In genomic region chr5:138911441-138911840, GRCh38 we compare ENCODE assay signal across 23 cellular contexts. TPM values are rescaled to one million over a fixed set of nuclear protein-coding genes. Genes with fewer than 3 reads are reported as not detected.
DNase-seq lines count a peak whose midpoint lies in the region; ATAC-seq, FAIRE-seq and TF ChIP-seq lines count a peak whose summit lies in the region.
"Had no signal": no experiment of that assay in that cellular context is flagged by ENCODE, and none has a peak within 500 bp of the region (broad histone marks: within the 10 kb centered on the region; RNA-seq: fewer than 3 reads in every experiment).

No MANE protein-coding gene starts in this region.

- H3K4me1 Mint-ChIP-seq in HFFc6 (ENCODE audit: low read depth) (peaks cover 36% of the 10 kb centered on the region), astrocyte (ENCODE audit: low read depth, unreplicated experiment) (peaks cover 25% of the 10 kb centered on the region)

- intact Hi-C loops in aorta (cut with DNase I) = no loop called here

- H3K36me3 Mint-ChIP-seq in HFFc6 (ENCODE audit: low read depth) (peaks cover 48% of the 10 kb centered on the region), astrocyte (ENCODE audit: low read depth, unreplicated experiment) (peaks cover 12% of the 10 kb centered on the region)

- no peak overlapping the region for H3K9ac ChIP-seq in astrocyte (ENCODE audit: low read length)

- H3K4me3 Mint-ChIP-seq in HFFc6 (peak overlapping the region; percentile 9; the same call in 1 of the 2 replicates), astrocyte (ENCODE audit: unreplicated experiment) (no peak overlapping the region)
- H3K4me3 Mint-ChIP-seq: stimulated activated naive B cell treated with anti-CD40 and anti-IgM and Interleukin-4, amounts not matched to agents 10 μg/mL and 1 μg/mL and 100 μg/mL, for 72 hours had no signal

- DNase-seq in HFFc6 = peak; percentile 60
- peak; percentile 78 for DNase-seq in astrocyte (ENCODE audit: low read depth)
- DNase-seq in fibroblast of the aortic adventitia (ENCODE audit: low read depth) = peak; percentile 43
- DNase-seq in stromal cell of bone marrow (ENCODE audit: low read depth) = peak; percentile 11
- no peak for DNase-seq in upper lobe of left lung
- no peak for DNase-seq in D341Med (ENCODE audit: low spot score)
- no peak for DNase-seq in aorta
- DNase-seq: activated CD4-positive, alpha-beta T cell treated with anti-CD3 and anti-CD28 coated beads, Interleukin-2, amount 50 U/mL, for 1 hour; activated gamma-delta T cell treated with Interleukin-2 at 50 U/mL for 16 hours; adrenal gland; DND-41; effector CD4-positive, alpha-beta T cell; erythroblast; gastrocnemius medialis; islet precursor cell; lower lobe of right lung; NCI-H1105 treated with DMSO at 0.1 percent for 48 hours; NCI-H446 treated with DMSO at 0.1 percent for 48 hours; small intestine; stimulated activated naive B cell treated with anti-CD40 and anti-IgM and Interleukin-4, amounts not matched to agents 10 μg/mL and 1 μg/mL and 100 μg/mL, for 72 hours had no signal

- H4K20me1 ChIP-seq in astrocyte (ENCODE audit: insufficient read depth, low read length) = peaks cover 45% of the 10 kb centered on the region

- H3K27ac ChIP-seq in astrocyte (ENCODE audit: low read depth, low read length) (no peak overlapping the region), upper lobe of left lung (no peak overlapping the region), aorta (ENCODE audit: low read depth in 1 of 2, low read length in 2 of 2) (peak overlapping the region in 1 of 2 donors; percentile 51)
- H3K27ac ChIP-seq: adrenal gland, gastrocnemius medialis, lower lobe of right lung, SK-N-MC, VCaP had no signal

- no peak for FAIRE-seq in astrocyte (lab: Jason Lieb, UNC)
- FAIRE-seq: GM19239, small intestine had no signal

- H3K4me3 ChIP-seq in astrocyte (ENCODE audit: insufficient read depth, low read depth, low read length) = no peak overlapping the region
- no peak overlapping the region for H3K4me3 ChIP-seq in fibroblast of the aortic adventitia (ENCODE audit: low read depth, low read length)
- no peak overlapping the region for H3K4me3 ChIP-seq in upper lobe of left lung
- H3K4me3 ChIP-seq in aorta (ENCODE audit: low read length in 2 of 2) = no peak overlapping the region
- H3K4me3 ChIP-seq: adrenal gland, gastrocnemius medialis, lower lobe of right lung, SK-N-MC had no signal

- no peak for TF ChIP-seq EP300 in upper lobe of left lung (IDR thresholded peaks at IDR 0.05)

- peaks cover 8% of the 10 kb centered on the region for H3K79me2 ChIP-seq in astrocyte (ENCODE audit: insufficient read depth, low read length)

- H3K9me3 Mint-ChIP-seq in HFFc6 = no peaks in the 10 kb centered on the region
- no peaks in the 10 kb centered on the region for H3K9me3 Mint-ChIP-seq in astrocyte (ENCODE audit: unreplicated experiment)
- H3K9me3 Mint-ChIP-seq: stimulated activated naive B cell treated with anti-CD40 and anti-IgM and Interleukin-4, amounts not matched to agents 10 μg/mL and 1 μg/mL and 100 μg/mL, for 72 hours had no signal

- no peak overlapping the region for H3K4me2 ChIP-seq in astrocyte (ENCODE audit: low read length)

- peaks cover 5% of the 10 kb centered on the region for H3K4me1 ChIP-seq in astrocyte (ENCODE audit: insufficient read depth, low read length)
- no peaks in the 10 kb centered on the region for H3K4me1 ChIP-seq in upper lobe of left lung
- peaks cover 3 to 6% of the 10 kb centered on the region in 2 donors for H3K4me1 ChIP-seq in aorta (ENCODE audit: control insufficient read depth in 1 of 2, insufficient read depth in 2 of 2, low read length in 2 of 2)
- H3K4me1 ChIP-seq: lower lobe of right lung had no signal

- no peak for TF ChIP-seq POLR2A in upper lobe of left lung (IDR thresholded peaks at IDR 0.05)

- TF ChIP-seq CTCF in HFFc6 (IDR thresholded peaks at IDR 0.05) (no peak), astrocyte (IDR thresholded peaks at IDR 0.05; ENCODE audit: insufficient read depth, low read depth, low read length) (no peak), fibroblast of the aortic adventitia (IDR thresholded peaks at IDR 0.05; ENCODE audit: insufficient read depth, low read length) (no peak), upper lobe of left lung (IDR thresholded peaks at IDR 0.05) (no peak)

- peak overlapping the region; percentile 52 for H3K27ac Mint-ChIP-seq in HFFc6
- H3K27ac Mint-ChIP-seq in astrocyte (ENCODE audit: unreplicated experiment) = peak overlapping the region; percentile 14
- H3K27ac Mint-ChIP-seq: stimulated activated naive B cell treated with anti-CD40 and anti-IgM and Interleukin-4, amounts not matched to agents 10 μg/mL and 1 μg/mL and 100 μg/mL, for 72 hours had no signal

- H2AFZ ChIP-seq in astrocyte (ENCODE audit: low read depth, low read length) = no peak overlapping the region

- no peaks in the 10 kb centered on the region for H3K9me3 ChIP-seq in astrocyte (ENCODE audit: insufficient read depth, low read depth, low read length)
- H3K9me3 ChIP-seq in upper lobe of left lung = no peaks in the 10 kb centered on the region
- H3K9me3 ChIP-seq in aorta (ENCODE audit: control insufficient read depth, low read length) = no peaks in the 10 kb centered on the region
- H3K9me3 ChIP-seq: adrenal gland, gastrocnemius medialis, lower lobe of right lung had no signal

- H3K27me3 Mint-ChIP-seq in HFFc6 (ENCODE audit: insufficient read depth) = no peaks in the 10 kb centered on the region; the same call in 1 of the 2 replicates
- H3K27me3 Mint-ChIP-seq in astrocyte (ENCODE audit: low read depth, unreplicated experiment) = no peaks in the 10 kb centered on the region
- H3K27me3 Mint-ChIP-seq: stimulated activated naive B cell treated with anti-CD40 and anti-IgM and Interleukin-4, amounts not matched to agents 10 μg/mL and 1 μg/mL and 100 μg/mL, for 72 hours had no signal

- H3K27me3 ChIP-seq in astrocyte (ENCODE audit: insufficient read depth, low read length) = no peaks in the 10 kb centered on the region
- no peaks in the 10 kb centered on the region for H3K27me3 ChIP-seq in upper lobe of left lung
- H3K27me3 ChIP-seq in aorta (ENCODE audit: control insufficient read depth in 1 of 2, insufficient read depth in 2 of 2, low read length in 1 of 2) = no peaks in the 10 kb centered on the region
- H3K27me3 ChIP-seq: adrenal gland, gastrocnemius medialis had no signal

- H3K36me3 ChIP-seq in astrocyte (ENCODE audit: insufficient read depth, low read length) = peaks cover 11% of the 10 kb centered on the region
- H3K36me3 ChIP-seq in upper lobe of left lung = peaks cover 0 to 44% (median 12%) of the 10 kb centered on the region in 4 donors
- H3K36me3 ChIP-seq in aorta (ENCODE audit: control insufficient read depth in 1 of 2, insufficient read depth in 2 of 2, low read length in 1 of 2) = no peaks in the 10 kb centered on the region
- H3K36me3 ChIP-seq: adrenal gland had no signal

- ATAC-seq in upper lobe of left lung (ENCODE audit: low FRiP score in 2 of 2) (no peak), aorta (ENCODE audit: low FRiP score) (no peak)
- ATAC-seq: gastrocnemius medialis; lower lobe of right lung; stimulated activated naive B cell treated with anti-CD40 and anti-IgM and Interleukin-4, amounts not matched to agents 10 μg/mL and 1 μg/mL and 100 μg/mL, for 72 hours had no signal

RNA-seq across cellular contexts. Expression of gene LRRTM2, which starts 36.3 kb away (rescaled TPM):
- total RNA-seq in HFFc6 (2021; fragmentation: NEBNext Ultra II Directional; extraction: Animal tissue kit (Norgen Biotek cat#: 25700)) = 1 to 10 TPM in 1 of 6 experiments, under 1 TPM in 5; 0.20 to 1.0 (median 0.25) TPM
- total RNA-seq in astrocyte (0.54 and 0.70 TPM in 2 replicates), fibroblast of the aortic adventitia (ENCODE audit: low replicate concordance) (0.33 and 3.6 TPM in 2 replicates), upper lobe of left lung (1 to 10 TPM in 1 of 6 donors, under 1 TPM in 4, not detected in 1; 0.20 to 1.1 (median 0.29) TPM), aorta (under 1 TPM; 0.24 to 0.36 TPM)
- polyA plus RNA-seq in aorta = under 1 TPM in 1 of 2 donors, not detected in 1; 0.31 TPM

Comparison
In these comparisons a context has a peak if more than half of its experiments do, and no peak if none do; other contexts are left out.
1. DNase-seq: peak in HFFc6 (single experiment), astrocyte (single experiment), fibroblast of the aortic adventitia (single experiment) and stromal cell of bone marrow (single experiment); none in upper lobe of left lung (0 of 2), D341Med (single experiment) and aorta (0 of 2).